Comparison of ENCODE assay signal across 16 cellular contexts in the genomic region with DNA sequence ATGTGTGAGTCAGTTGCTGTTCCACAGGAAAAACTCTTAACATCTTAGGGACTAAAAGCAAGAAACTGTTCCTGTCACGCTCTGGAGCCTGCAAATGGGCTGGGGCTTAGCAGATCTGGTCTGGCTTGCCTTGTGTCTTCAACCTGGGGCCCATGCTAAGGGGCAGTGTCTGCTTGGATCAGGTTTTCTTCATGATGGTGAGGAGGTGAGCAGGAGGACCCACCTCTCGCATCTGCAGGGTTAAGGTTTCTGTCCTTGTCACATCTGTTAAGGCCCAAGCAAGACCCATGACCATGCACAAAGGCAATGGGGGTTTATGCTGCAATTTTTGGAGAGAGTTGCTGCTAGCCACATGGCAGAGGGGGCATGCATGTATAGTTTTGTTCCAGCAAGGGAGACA. TPM values are rescaled to one million over a fixed set of nuclear protein-coding genes. Genes with fewer than 3 reads are reported as not detected.
"Had no signal": no experiment of that assay in that cellular context is flagged by ENCODE, and none has a peak within 500 bp of the region (broad histone marks: within the 10 kb centered on the region; RNA-seq: fewer than 3 reads in every experiment).

No MANE protein-coding gene starts in this region.

RNA-seq across cellular contexts. Expression of gene CST1, which starts 8.8 kb away (rescaled TPM):
- total RNA-seq: chondrocyte, colonic mucosa, dermis blood vessel endothelial cell, epithelial cell of proximal tubule, esophagus muscularis mucosa, gastrocnemius medialis, heart right ventricle, kidney epithelial cell, left cardiac atrium, left lung, left ventricle myocardium superior, lower lobe of right lung, mammary epithelial cell, mononuclear cell had no signal
- polyA plus RNA-seq: esophagus, heart right ventricle, keratinocyte, mammary epithelial cell had no signal
